In genomic region chr4:152605641-152606304, GRCh38 we compare ENCODE assay signal across 11 cellular contexts.
A peak's percentile ranks its signal among the peaks of the same experiment; 100 is the strongest.
DNase-seq lines count a peak whose midpoint lies in the region; ATAC-seq and TF ChIP-seq lines count a peak whose summit lies in the region.
"Had no signal": no experiment of that assay in that cellular context is flagged by ENCODE, and none has a peak within 500 bp of the region (broad histone marks: within the 10 kb centered on the region; RNA-seq: fewer than 3 reads in every experiment).

No MANE protein-coding gene starts in this region.

- H3K4me3 ChIP-seq in brain microvascular endothelial cell (ENCODE audit: low read depth, low read length) (no peak overlapping the region), lung (no peak overlapping the region)
- H3K4me3 ChIP-seq: right lobe of liver had no signal

- 77 to 88% methylated on average over 10 of the region's 10 CpGs for WGBS in lung, 2 donors

- H3K9me3 ChIP-seq in lung (ENCODE audit: control insufficient read depth in 2 of 2, insufficient read depth in 1 of 2, low read length in 1 of 2) = no peaks in the 10 kb centered on the region
- H3K9me3 ChIP-seq: right lobe of liver had no signal

- no peak overlapping the region for H3K27ac Mint-ChIP-seq in activated CD4-positive, alpha-beta memory T cell treated with anti-CD3 and anti-CD28 coated beads for 36 hours
- H3K27ac Mint-ChIP-seq: stimulated activated effector memory CD8-positive, alpha-beta T cell treated with anti-CD3 and anti-CD28 coated beads, Interleukin-12 subunit alpha, Interleukin-12 subunit beta, amount 100 ng/mL, for 72 hours had no signal

- intact Hi-C loops in activated CD4-positive, alpha-beta memory T cell treated with anti-CD3 and anti-CD28 coated beads for 36 hours (cut with micrococcal nuclease) = no loop called here

- no peaks in the 10 kb centered on the region for H3K36me3 Mint-ChIP-seq in activated CD4-positive, alpha-beta memory T cell treated with anti-CD3 and anti-CD28 coated beads for 36 hours
- H3K36me3 Mint-ChIP-seq: stimulated activated effector memory CD8-positive, alpha-beta T cell treated with anti-CD3 and anti-CD28 coated beads, Interleukin-12 subunit alpha, Interleukin-12 subunit beta, amount 100 ng/mL, for 72 hours had no signal

- peak; percentile 58 for ATAC-seq in lung (ENCODE audit: insufficient read depth, low FRiP score)
- ATAC-seq in HG02678 (IDR thresholded peaks at IDR 0.05; ENCODE audit: unreplicated experiment) = no peak
- ATAC-seq: stimulated activated effector memory CD8-positive, alpha-beta T cell treated with anti-CD3 and anti-CD28 coated beads, Interleukin-12 subunit alpha, Interleukin-12 subunit beta, amount 100 ng/mL, for 72 hours had no signal

- no peaks in the 10 kb centered on the region for H3K4me1 ChIP-seq in lung (ENCODE audit: control insufficient read depth in 2 of 2, insufficient read depth in 2 of 2, low read length in 2 of 2)
- H3K4me1 ChIP-seq: right lobe of liver had no signal

- H3K27me3 Mint-ChIP-seq in activated CD4-positive, alpha-beta memory T cell treated with anti-CD3 and anti-CD28 coated beads for 36 hours = no peaks in the 10 kb centered on the region

- H3K27me3 ChIP-seq in brain microvascular endothelial cell (replicated peaks) (no peaks in the 10 kb centered on the region), lung (ENCODE audit: control insufficient read depth, insufficient read depth) (no peaks in the 10 kb centered on the region)
- H3K27me3 ChIP-seq: right lobe of liver had no signal

- POLR2A ChIA-PET in activated CD4-positive, alpha-beta memory T cell treated with anti-CD3 and anti-CD28 coated beads for 36 hours (lab: Charles Lee) = interaction anchor here (0.7 kb wide), 1 partner anchor 161 kb away, joined by 3 read pairs; no protein-coding TSS in a partner anchor

- no peak overlapping the region for H3K4me3 Mint-ChIP-seq in activated CD4-positive, alpha-beta memory T cell treated with anti-CD3 and anti-CD28 coated beads for 36 hours
- H3K4me3 Mint-ChIP-seq: stimulated activated effector memory CD8-positive, alpha-beta T cell treated with anti-CD3 and anti-CD28 coated beads, Interleukin-12 subunit alpha, Interleukin-12 subunit beta, amount 100 ng/mL, for 72 hours had no signal

- no peaks in the 10 kb centered on the region for H3K9me3 Mint-ChIP-seq in activated CD4-positive, alpha-beta memory T cell treated with anti-CD3 and anti-CD28 coated beads for 36 hours
- H3K9me3 Mint-ChIP-seq: stimulated activated effector memory CD8-positive, alpha-beta T cell treated with anti-CD3 and anti-CD28 coated beads, Interleukin-12 subunit alpha, Interleukin-12 subunit beta, amount 100 ng/mL, for 72 hours had no signal

- H3K4me1 Mint-ChIP-seq in activated CD4-positive, alpha-beta memory T cell treated with anti-CD3 and anti-CD28 coated beads for 36 hours (ENCODE audit: low read depth) = peaks cover 10% of the 10 kb centered on the region
- H3K4me1 Mint-ChIP-seq: stimulated activated effector memory CD8-positive, alpha-beta T cell treated with anti-CD3 and anti-CD28 coated beads, Interleukin-12 subunit alpha, Interleukin-12 subunit beta, amount 100 ng/mL, for 72 hours had no signal

- DNase-seq in A172 (ENCODE audit: low spot score) (peak; percentile 74), M059J (ENCODE audit: low read depth) (peak; percentile 78), brain microvascular endothelial cell (peak; percentile 36), lung (ENCODE audit: low spot score) (no peak), COR-L47 (lab: John Stamatoyannopoulos, UW) (no peak), NCI-H1436 (lab: John Stamatoyannopoulos, UW) (no peak)
- DNase-seq in activated CD4-positive, alpha-beta memory T cell treated with anti-CD3 and anti-CD28 coated beads for 36 hours = no peak
- DNase-seq: activated CD4-positive, alpha-beta T cell treated with anti-CD3 and anti-CD28 coated beads for 48 hours; right lobe of liver had no signal

- H3K36me3 ChIP-seq in brain microvascular endothelial cell (replicated peaks) (no peaks in the 10 kb centered on the region), lung (ENCODE audit: control insufficient read depth in 2 of 2, insufficient read depth in 2 of 2, low read length in 2 of 2) (no peaks in the 10 kb centered on the region)
- H3K36me3 ChIP-seq: right lobe of liver had no signal

- H3K27ac ChIP-seq in brain microvascular endothelial cell (no peak overlapping the region), lung (ENCODE audit: low read depth in 1 of 2, low read length in 1 of 2) (no peak overlapping the region)
- H3K27ac ChIP-seq: right lobe of liver had no signal

- TF ChIP-seq CTCF in brain microvascular endothelial cell (IDR thresholded peaks at IDR 0.05; ENCODE audit: low read depth, low read length, missing control alignments) (no peak), lung (IDR thresholded peaks at IDR 0.05; ENCODE audit: control extremely low read depth, extremely low read depth) (no peak)

- in situ Hi-C loops in brain microvascular endothelial cell (cut with HindIII; ENCODE audit: low pct_ligation_motif_present, low sequenced_read_pairs) = no loop called here

- CTCF ChIA-PET in activated CD4-positive, alpha-beta memory T cell treated with anti-CD3 and anti-CD28 coated beads for 36 hours (lab: Charles Lee) = interaction anchor here (0.6 to 0.7 kb wide), 2 partner anchors 28 to 1104 kb away, joined by 3 read pairs; no protein-coding TSS in a partner anchor

Comparison
In these comparisons a context has a peak if more than half of its experiments do, and no peak if none do; other contexts are left out.
1. DNase-seq: peak in A172 (single experiment), M059J (single experiment) and brain microvascular endothelial cell (single experiment); none in lung (single experiment), activated CD4-positive, alpha-beta memory T cell treated with anti-CD3 and anti-CD28 coated beads for 36 hours (single experiment), COR-L47 (single experiment) and NCI-H1436 (single experiment).